ENCODE assay signal across 15 cellular contexts in genomic region chr13:87893982-87894527, GRCh38.
DNase-seq lines count a peak whose midpoint lies in the region.
"Had no signal": no experiment of that assay in that cellular context is flagged by ENCODE, and none has a peak within 500 bp of the region (broad histone marks: within the 10 kb centered on the region; RNA-seq: fewer than 3 reads in every experiment).

No MANE protein-coding gene starts in this region.

- H3K4me3 ChIP-seq in Karpas-422 (ENCODE audit: low read length): no peak overlapping the region
- H3K4me3 ChIP-seq: BLaER1, HAP-1 had no signal

- peak overlapping the region; percentile 59; the same call in 1 of the 2 replicates for H2AFZ ChIP-seq in Karpas-422 (ENCODE audit: low read length)

- no peaks in the 10 kb centered on the region for H3K79me2 ChIP-seq in Karpas-422 (ENCODE audit: low read length)

- peaks cover 11% of the 10 kb centered on the region for H3K4me1 ChIP-seq in Karpas-422 (ENCODE audit: low read length)
- H3K4me1 ChIP-seq: HAP-1 had no signal

- DNase-seq in Karpas-422 (peak; percentile 64), NOMO-1 treated with DMSO at 0.1 percent for 48 hours (lab: John Stamatoyannopoulos, UW; ENCODE audit: unreplicated experiment) (peak; percentile 95), SKM-1 (lab: John Stamatoyannopoulos, UW; ENCODE audit: unreplicated experiment) (peak; percentile 33), renal cortical epithelial cell (ENCODE audit: low read depth) (peak; percentile 78), SHP77 treated with DMSO at 0.1 percent for 48 hours (lab: John Stamatoyannopoulos, UW) (no peak), NCI-H1694 treated with DMSO at 0.1 percent for 48 hours (lab: John Stamatoyannopoulos, UW) (no peak)
- DNase-seq in activated T-cell treated with anti-CD3 and anti-CD28 coated beads, Interleukin-2, amount 50 U/mL, for 1 hour: no peak
- DNase-seq: COR-L47, NCI-H1092 treated with DMSO at 0.1 percent for 48 hours, NCI-H187, NCI-H446 treated with DMSO at 0.1 percent for 48 hours, NCI-H748 treated with DMSO at 0.1 percent for 48 hours, T-helper 2 cell had no signal

- H3K9me2 ChIP-seq in Karpas-422 (replicated peaks; ENCODE audit: insufficient read depth, low read length): no peaks in the 10 kb centered on the region

- no peaks in the 10 kb centered on the region for H4K20me1 ChIP-seq in Karpas-422 (ENCODE audit: insufficient read depth, low read depth, low read length)
- H4K20me1 ChIP-seq: BLaER1 had no signal

- peak overlapping the region; percentile 1 for H3K4me2 ChIP-seq in Karpas-422 (ENCODE audit: low read depth, low read length, poor library complexity, severe bottlenecking)
- H3K4me2 ChIP-seq: BLaER1 had no signal

- H3K9ac ChIP-seq in Karpas-422 (ENCODE audit: low read length): no peak overlapping the region
- H3K9ac ChIP-seq: BLaER1 had no signal

- H3K9me3 ChIP-seq in Karpas-422 (ENCODE audit: low read length): no peaks in the 10 kb centered on the region
- H3K9me3 ChIP-seq: BLaER1, HAP-1 had no signal

- no peaks in the 10 kb centered on the region for H3K36me3 ChIP-seq in Karpas-422 (ENCODE audit: insufficient read depth, low read length)
- H3K36me3 ChIP-seq: BLaER1, HAP-1 had no signal

- H3K27ac ChIP-seq in Karpas-422 (ENCODE audit: low read length): no peak overlapping the region
- H3K27ac ChIP-seq: BLaER1 had no signal

- H3K27me3 ChIP-seq in Karpas-422 (ENCODE audit: low read length): no peaks in the 10 kb centered on the region
- H3K27me3 ChIP-seq: BLaER1 had no signal

Comparison
In these comparisons a context has a peak if more than half of its experiments do, and no peak if none do; other contexts are left out.
1. DNase-seq: peak in Karpas-422 (single experiment), NOMO-1 treated with DMSO at 0.1 percent for 48 hours (single experiment), SKM-1 (single experiment) and renal cortical epithelial cell (single experiment); none in activated T-cell treated with anti-CD3 and anti-CD28 coated beads, Interleukin-2, amount 50 U/mL, for 1 hour (single experiment), SHP77 treated with DMSO at 0.1 percent for 48 hours (single experiment) and NCI-H1694 treated with DMSO at 0.1 percent for 48 hours (single experiment).